Comparison of ENCODE assay signal across 13 cellular contexts in genomic region chr21:42425603-42425985, GRCh38. TPM values are rescaled to one million over a fixed set of nuclear protein-coding genes. Genes with fewer than 3 reads are reported as not detected.
DNase-seq lines count a peak whose midpoint lies in the region; ATAC-seq and TF ChIP-seq lines count a peak whose summit lies in the region.
"Had no signal": no experiment of that assay in that cellular context is flagged by ENCODE, and none has a peak within 500 bp of the region (broad histone marks: within the 10 kb centered on the region; RNA-seq: fewer than 3 reads in every experiment).

No MANE protein-coding gene starts in this region.

- no peak for TF ChIP-seq POLR2A in body of pancreas (IDR thresholded peaks at IDR 0.05)

- no peaks in the 10 kb centered on the region for H3K9me3 ChIP-seq in body of pancreas
- H3K9me3 ChIP-seq: upper lobe of right lung had no signal

- H3K4me1 ChIP-seq in body of pancreas = no peaks in the 10 kb centered on the region
- H3K4me1 ChIP-seq: left ventricle myocardium inferior had no signal

- peak; percentile 51 for DNase-seq in activated CD4-positive, alpha-beta T cell treated with anti-CD3 and anti-CD28 coated beads for 36 hours
- DNase-seq in activated CD4-positive, alpha-beta T cell treated with anti-CD3 and anti-CD28 coated beads, Interleukin-2, amount 50 U/mL, for 1 hour = no peak
- peak; percentile 68 for DNase-seq in NCI-H526 treated with DMSO at 0.1 percent for 48 hours (lab: John Stamatoyannopoulos, UW)
- DNase-seq in mesenteric fat pad (ENCODE audit: low spot score) = peak; percentile 30
- no peak for DNase-seq in NCI-H1092 treated with DMSO at 0.1 percent for 48 hours (lab: John Stamatoyannopoulos, UW)
- DNase-seq in NCI-H510A (lab: John Stamatoyannopoulos, UW) = no peak
- DNase-seq in body of pancreas = no peak
- DNase-seq: left ventricle myocardium inferior, NCI-H446 treated with DMSO at 0.1 percent for 48 hours, upper lobe of right lung had no signal

- H3K36me3 Mint-ChIP-seq in activated CD4-positive, alpha-beta T cell treated with anti-CD3 and anti-CD28 coated beads for 36 hours (ENCODE audit: low read depth) = peaks cover 73% of the 10 kb centered on the region

- H3K9me3 Mint-ChIP-seq in activated CD4-positive, alpha-beta T cell treated with anti-CD3 and anti-CD28 coated beads for 36 hours (ENCODE audit: low read depth) = no peaks in the 10 kb centered on the region

- TF ChIP-seq CTCF in body of pancreas (IDR thresholded peaks at IDR 0.05) = no peak

- peak overlapping the region; percentile 87 for H3K27ac Mint-ChIP-seq in activated CD4-positive, alpha-beta T cell treated with anti-CD3 and anti-CD28 coated beads for 36 hours

- H3K4me3 Mint-ChIP-seq in activated CD4-positive, alpha-beta T cell treated with anti-CD3 and anti-CD28 coated beads for 36 hours = peak overlapping the region; percentile 64

- CTCF ChIA-PET in activated CD4-positive, alpha-beta T cell treated with anti-CD3 and anti-CD28 coated beads for 36 hours (lab: Charles Lee) = interaction anchor here (0.9 to 8.6 kb wide), 7 partner anchors 10 to 45 kb away, joined by 3 to 56 read pairs (median 5); partner anchors contain the start of gene UBASH3A

- intact Hi-C loops in activated CD4-positive, alpha-beta T cell treated with anti-CD3 and anti-CD28 coated beads for 36 hours (cut with DNase I, micrococcal nuclease) = loop anchor here in 1 of 2 experiments (5.0 kb wide), 2 partner anchors 33 to 88 kb away; no protein-coding TSS in a partner anchor
- intact Hi-C loops in body of pancreas (cut with DNase I) = no loop called here

- H3K27ac ChIP-seq in body of pancreas = no peak overlapping the region
- H3K27ac ChIP-seq: left ventricle myocardium inferior, upper lobe of right lung had no signal

- H3K4me3 ChIP-seq in body of pancreas = no peak overlapping the region
- H3K4me3 ChIP-seq: left ventricle myocardium inferior, upper lobe of right lung had no signal

- peaks cover 70% of the 10 kb centered on the region for H3K4me1 Mint-ChIP-seq in activated CD4-positive, alpha-beta T cell treated with anti-CD3 and anti-CD28 coated beads for 36 hours

- no peaks in the 10 kb centered on the region for H3K27me3 ChIP-seq in body of pancreas
- H3K27me3 ChIP-seq: upper lobe of right lung had no signal

- POLR2A ChIA-PET in activated CD4-positive, alpha-beta T cell treated with anti-CD3 and anti-CD28 coated beads for 36 hours (lab: Charles Lee) = interaction anchor here (1.2 kb wide), 1 partner anchor 102 kb away, joined by 3 read pairs; no protein-coding TSS in a partner anchor

- H3K27me3 Mint-ChIP-seq in activated CD4-positive, alpha-beta T cell treated with anti-CD3 and anti-CD28 coated beads for 36 hours = no peaks in the 10 kb centered on the region

- 56 to 65% methylated on average over 3 of the region's 3 CpGs for WGBS in body of pancreas, 2 donors

- peak; percentile 57 for ATAC-seq in activated CD4-positive, alpha-beta T cell treated with anti-CD3 and anti-CD28 coated beads for 36 hours
- ATAC-seq in GM18907 (IDR thresholded peaks at IDR 0.05; ENCODE audit: unreplicated experiment) (peak; percentile 26), body of pancreas (no peak)

- H3K36me3 ChIP-seq in body of pancreas (replicated peaks in 1 of 2; ENCODE audit: insufficient read depth in 1 of 2, low read depth in 2 of 2) = no peaks in the 10 kb centered on the region
- H3K36me3 ChIP-seq: left ventricle myocardium inferior, upper lobe of right lung had no signal

RNA-seq across cellular contexts. Expression of gene UBASH3A, which starts 21.9 kb away (rescaled TPM):
- 10 to 100 TPM; 37.3 to 39.0 TPM for total RNA-seq in activated CD4-positive, alpha-beta T cell treated with anti-CD3 and anti-CD28 coated beads for 36 hours
- total RNA-seq in mesenteric fat pad (0.32 TPM), body of pancreas (under 1 TPM in 1 of 2 donors, not detected in 1; 0.26 TPM)
- total RNA-seq: A172, left ventricle myocardium inferior had no signal

RNA-seq across cellular contexts. Expression of gene TMPRSS3, which starts 29.7 kb away (rescaled TPM):
- 100 to 1,000 TPM in 1 of 2 experiments, 10 to 100 TPM in 1; 99.1 to 113 TPM for total RNA-seq in activated CD4-positive, alpha-beta T cell treated with anti-CD3 and anti-CD28 coated beads for 36 hours
- not detected for total RNA-seq in mesenteric fat pad
- 10 to 100 TPM; 12.5 to 12.7 TPM for total RNA-seq in body of pancreas
- total RNA-seq: left ventricle myocardium inferior, skeletal muscle tissue had no signal

RNA-seq across cellular contexts. Expression of gene TFF1, which starts 59.3 kb away (rescaled TPM):
- total RNA-seq in activated CD4-positive, alpha-beta T cell treated with anti-CD3 and anti-CD28 coated beads for 36 hours = not detected
- total RNA-seq in mesenteric fat pad (not detected), body of pancreas (10 to 100 TPM in 1 of 2 donors, 1 to 10 TPM in 1; 3.0 to 66.4 TPM)
- total RNA-seq: A172, left ventricle myocardium inferior, skeletal muscle tissue, upper lobe of right lung had no signal

Comparison
In these comparisons a context has a peak if more than half of its experiments do, and no peak if none do; other contexts are left out.
1. DNase-seq: peak in activated CD4-positive, alpha-beta T cell treated with anti-CD3 and anti-CD28 coated beads for 36 hours (single experiment), NCI-H526 treated with DMSO at 0.1 percent for 48 hours (single experiment) and mesenteric fat pad (single experiment); none in activated CD4-positive, alpha-beta T cell treated with anti-CD3 and anti-CD28 coated beads, Interleukin-2, amount 50 U/mL, for 1 hour (single experiment), NCI-H1092 treated with DMSO at 0.1 percent for 48 hours (single experiment), NCI-H510A (single experiment) and body of pancreas (0 of 4).
2. RNA of gene UBASH3A, which starts 21.9 kb away (total RNA-seq): 37.3 to 39.0 TPM in activated CD4-positive, alpha-beta T cell treated with anti-CD3 and anti-CD28 coated beads for 36 hours; 0.32 TPM in mesenteric fat pad (single experiment) and 0.26 TPM in body of pancreas; every median in the first group is over 10 times any median in the second.
3. RNA of gene TMPRSS3, which starts 29.7 kb away (total RNA-seq): 99.1 to 113 TPM in activated CD4-positive, alpha-beta T cell treated with anti-CD3 and anti-CD28 coated beads for 36 hours and 12.5 to 12.7 TPM in body of pancreas; not detected in mesenteric fat pad (single experiment); every median in the first group is over 10 times any median in the second.